8 cellular contexts compared by ENCODE assay signal in the genomic region with DNA sequence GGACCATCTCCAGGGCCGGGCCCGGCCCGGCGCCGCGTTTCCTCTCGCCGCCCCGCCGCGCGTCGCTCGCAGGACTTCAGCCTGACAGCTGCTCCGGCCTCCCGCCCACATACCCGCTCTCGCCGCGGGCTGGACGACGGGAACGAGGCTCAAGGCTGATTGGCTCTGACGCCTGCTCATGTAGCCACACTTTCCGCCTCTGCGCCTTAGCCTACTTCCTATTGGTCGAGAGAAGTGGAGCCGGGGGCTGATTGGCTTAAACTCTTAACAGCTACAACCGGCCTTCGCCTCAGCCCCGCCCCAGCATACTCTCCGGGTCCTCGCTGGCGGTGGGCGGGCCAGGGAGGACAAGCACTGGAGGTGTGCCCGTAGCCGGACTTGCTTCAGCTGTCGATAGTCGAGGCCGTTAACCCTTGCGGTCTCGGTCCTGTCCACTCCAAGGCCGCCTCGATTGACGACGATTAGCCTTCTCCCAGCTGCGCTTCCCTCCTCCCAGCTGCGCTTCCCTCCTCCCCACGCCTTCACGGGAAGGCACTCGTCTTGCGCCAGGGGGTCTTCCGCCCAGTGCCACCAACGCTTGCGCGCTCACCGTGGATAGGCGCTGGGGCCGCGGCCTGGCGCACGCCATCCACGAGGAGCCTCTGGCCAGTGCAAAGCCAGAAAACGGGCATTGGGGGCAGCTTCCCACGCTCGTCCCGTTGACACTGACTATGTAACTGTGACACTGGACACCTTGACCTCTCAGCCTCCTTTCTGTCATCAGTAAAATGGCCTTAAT. TPM values are rescaled to one million over a fixed set of nuclear protein-coding genes. Genes with fewer than 3 reads are reported as not detected.
DNase-seq lines count a peak whose midpoint lies in the region; ATAC-seq and TF ChIP-seq lines count a peak whose summit lies in the region.

A gene (minus strand): TSS at position 86 of the 778 bp plus-strand sequence. CDS start 79 bp downstream, at position 7.

- peak within 1 kb of the TSS; percentile 86 for H3K4me3 Mint-ChIP-seq in activated CD4-positive, alpha-beta memory T cell treated with anti-CD3 and anti-CD28 coated beads, Interleukin-2, amount 10 ng/mL, durations not matched to agents 7 days and 5 days

- peak within 1 kb of the TSS; percentile 75 for H3K27ac Mint-ChIP-seq in activated CD4-positive, alpha-beta memory T cell treated with anti-CD3 and anti-CD28 coated beads, Interleukin-2, amount 10 ng/mL, durations not matched to agents 7 days and 5 days

- DNase-seq in CD1c-positive myeloid dendritic cell (ENCODE audit: extremely low spot score) (peak; percentile 99), NCI-H82 treated with DMSO at 0.1 percent for 48 hours (lab: John Stamatoyannopoulos, UW; ENCODE audit: unreplicated experiment) (peak; percentile 97), right lobe of liver (peak; percentile 98 to 100 (median 99))
- DNase-seq in activated CD4-positive, alpha-beta memory T cell treated with anti-CD3 and anti-CD28 coated beads, Interleukin-2, amount 10 ng/mL, durations not matched to agents 7 days and 5 days = peak; percentile 97
- peak; percentile 83 to 94 for DNase-seq in stimulated activated CD4-positive, alpha-beta T cell treated with anti-CD3 and anti-CD28 coated beads, Interleukin-4, amount 100 ng/mL, for 4 hours

- H3K27me3 Mint-ChIP-seq in activated CD4-positive, alpha-beta memory T cell treated with anti-CD3 and anti-CD28 coated beads, Interleukin-2, amount 10 ng/mL, durations not matched to agents 7 days and 5 days = no peaks in the 10 kb centered on the region

- POLR2A ChIA-PET in activated CD4-positive, alpha-beta memory T cell treated with anti-CD3 and anti-CD28 coated beads, Interleukin-2, amount 10 ng/mL, durations not matched to agents 7 days and 5 days (lab: Charles Lee) = interaction anchor here (0.5 to 3.8 kb wide), 28 partner anchors 9 to 1234 kb away, joined by 3 to 25 read pairs (median 6); a partner anchor contains a TSS

- ATAC-seq in GM19438 (IDR thresholded peaks at IDR 0.05; ENCODE audit: low read depth, unreplicated experiment) (peak; percentile 87), HG03575 (IDR thresholded peaks at IDR 0.05; ENCODE audit: extremely low read depth, insufficient number of reproducible peaks, low FRiP score, unreplicated experiment) (peak; percentile 92), right lobe of liver (peak; percentile 90 to 94 (median 91))

- CTCF ChIA-PET in activated CD4-positive, alpha-beta memory T cell treated with anti-CD3 and anti-CD28 coated beads, Interleukin-2, amount 10 ng/mL, durations not matched to agents 7 days and 5 days (lab: Charles Lee) = interaction anchor here (0.6 to 8.0 kb wide), 10 partner anchors 8 to 152 kb away, joined by 3 to 50 read pairs (median 4); a partner anchor contains a TSS

- H3K27me3 ChIP-seq in duodenal mucosa (ENCODE audit: control insufficient read depth in 1 of 2, insufficient read depth in 2 of 2, low read length in 2 of 2) (no peaks in the 10 kb centered on the region), right lobe of liver (no peaks in the 10 kb centered on the region)

- H3K9me3 ChIP-seq in duodenal mucosa (ENCODE audit: control insufficient read depth in 1 of 2, low read length in 2 of 2) (no peaks in the 10 kb centered on the region), right lobe of liver (no peaks in the 10 kb centered on the region)

- TF ChIP-seq CTCF in right lobe of liver (IDR thresholded peaks at IDR 0.05) = no peak

- H3K36me3 Mint-ChIP-seq in activated CD4-positive, alpha-beta memory T cell treated with anti-CD3 and anti-CD28 coated beads, Interleukin-2, amount 10 ng/mL, durations not matched to agents 7 days and 5 days (ENCODE audit: low read depth) = peaks cover 16% of the 10 kb centered on the region

- TF ChIP-seq POLR2A in right lobe of liver (IDR thresholded peaks at IDR 0.05) = peak; percentile 72

- H3K9me3 Mint-ChIP-seq in activated CD4-positive, alpha-beta memory T cell treated with anti-CD3 and anti-CD28 coated beads, Interleukin-2, amount 10 ng/mL, durations not matched to agents 7 days and 5 days = no peaks in the 10 kb centered on the region

- intact Hi-C loops in right lobe of liver (cut with DNase I) = no loop called here

- peak within 1 kb of the TSS; percentile 87 to 99 for H3K9ac ChIP-seq in duodenal mucosa (ENCODE audit: low read depth in 1 of 2, low read length in 2 of 2)

- 0% methylated on average over 10 of the region's 67 CpGs for WGBS in right lobe of liver (ENCODE audit: insufficient coverage, low coverage, low lambda C conversion rate, missing lambda C conversion rate)

- peaks cover 35% of the 10 kb centered on the region for H3K4me1 Mint-ChIP-seq in activated CD4-positive, alpha-beta memory T cell treated with anti-CD3 and anti-CD28 coated beads, Interleukin-2, amount 10 ng/mL, durations not matched to agents 7 days and 5 days

- H3K4me3 ChIP-seq in duodenal mucosa (ENCODE audit: low read depth in 1 of 2, low read length in 2 of 2) (peak within 1 kb of the TSS; percentile 94 to 99), right lobe of liver (peak within 1 kb of the TSS; percentile 83 to 94 (median 90))

- H3K4me1 ChIP-seq in duodenal mucosa (ENCODE audit: control insufficient read depth in 1 of 2, insufficient read depth in 2 of 2, low read length in 2 of 2) = peaks cover 17 to 31% of the 10 kb centered on the region in 2 donors
- H3K4me1 ChIP-seq in right lobe of liver = peaks cover 0 to 17% (median 3%) of the 10 kb centered on the region in 4 donors

- H3K36me3 ChIP-seq in duodenal mucosa (ENCODE audit: control insufficient read depth in 1 of 2, insufficient read depth in 2 of 2, low read length in 2 of 2) = peaks cover 3 to 23% of the 10 kb centered on the region in 2 donors
- H3K36me3 ChIP-seq in right lobe of liver = peaks cover 0 to 12% (median 0%) of the 10 kb centered on the region in 4 donors

- H3K27ac ChIP-seq in duodenal mucosa (ENCODE audit: low read depth, low read length) (peak within 1 kb of the TSS; percentile 88), right lobe of liver (peak within 1 kb of the TSS; percentile 89 to 94 (median 91))

RNA-seq across cellular contexts. Expression of the gene that starts here (rescaled TPM):
- total RNA-seq in activated CD4-positive, alpha-beta memory T cell treated with anti-CD3 and anti-CD28 coated beads, Interleukin-2, amount 10 ng/mL, durations not matched to agents 7 days and 5 days = 10 to 100 TPM; 10.1 to 10.7 TPM
- 10 to 100 TPM; 17.8 to 26.1 (median 22.5) TPM for total RNA-seq in right lobe of liver

Comparison
In these comparisons a context has a peak if more than half of its experiments do, and no peak if none do; other contexts are left out.
1. Peak in every context shown above with its lines: DNase-seq, ATAC-seq, H3K4me3 ChIP-seq and H3K27ac ChIP-seq.